Comparison of ENCODE assay signal across 8 cellular contexts in the genomic region with DNA sequence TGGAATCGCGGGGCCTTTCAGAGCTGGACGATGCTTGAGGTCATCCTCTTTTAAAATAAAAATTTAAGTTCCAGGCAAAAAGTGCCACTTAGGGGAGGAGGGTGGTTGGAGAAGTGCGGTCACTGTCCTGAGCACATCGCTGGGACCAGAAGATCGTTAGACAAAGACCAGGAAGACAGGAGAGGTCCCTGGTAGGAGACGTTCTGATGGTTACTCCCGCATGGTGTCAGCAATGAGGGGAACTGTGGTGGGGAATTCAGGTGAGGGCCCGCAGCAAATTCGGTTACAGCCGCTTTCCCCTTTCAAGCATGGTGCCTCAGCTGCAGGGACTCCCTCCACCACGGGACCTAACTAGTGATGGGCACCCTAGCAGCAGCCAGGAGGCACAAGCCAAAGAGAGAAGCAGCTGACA. TPM values are rescaled to one million over a fixed set of nuclear protein-coding genes. Genes with fewer than 3 reads are reported as not detected.
DNase-seq lines count a peak whose midpoint lies in the region; ATAC-seq and TF ChIP-seq lines count a peak whose summit lies in the region.

No MANE protein-coding gene starts in this region.

- H3K4me3 Mint-ChIP-seq in activated CD4-positive, alpha-beta T cell treated with anti-CD3 and anti-CD28 coated beads for 36 hours: peak overlapping the region; percentile 93
- peak overlapping the region; percentile 87 for H3K4me3 Mint-ChIP-seq in activated naive CD4-positive, alpha-beta T cell treated with anti-CD3 and anti-CD28 coated beads for 36 hours

- POLR2A ChIA-PET in activated CD4-positive, alpha-beta T cell treated with anti-CD3 and anti-CD28 coated beads for 36 hours (lab: Charles Lee): interaction anchor here (0.6 to 1.9 kb wide), 5 partner anchors 9 to 135 kb away, joined by 3 to 6 read pairs (median 3); partner anchors contain the start of gene CNBP

- H3K9me3 Mint-ChIP-seq in activated CD4-positive, alpha-beta T cell treated with anti-CD3 and anti-CD28 coated beads for 36 hours (ENCODE audit: low read depth): no peaks in the 10 kb centered on the region
- H3K9me3 Mint-ChIP-seq in activated naive CD4-positive, alpha-beta T cell treated with anti-CD3 and anti-CD28 coated beads for 36 hours: no peaks in the 10 kb centered on the region

- H3K27me3 ChIP-seq in heart left ventricle (no peaks in the 10 kb centered on the region), prostate gland (replicated peaks; ENCODE audit: insufficient read depth) (no peaks in the 10 kb centered on the region)

- H3K4me1 Mint-ChIP-seq in activated CD4-positive, alpha-beta T cell treated with anti-CD3 and anti-CD28 coated beads for 36 hours: peaks cover 30% of the 10 kb centered on the region
- H3K4me1 Mint-ChIP-seq in activated naive CD4-positive, alpha-beta T cell treated with anti-CD3 and anti-CD28 coated beads for 36 hours (ENCODE audit: low read depth): peaks cover 31% of the 10 kb centered on the region

- H3K36me3 Mint-ChIP-seq in activated CD4-positive, alpha-beta T cell treated with anti-CD3 and anti-CD28 coated beads for 36 hours (ENCODE audit: low read depth): peaks cover 16% of the 10 kb centered on the region
- peaks cover 9% of the 10 kb centered on the region for H3K36me3 Mint-ChIP-seq in activated naive CD4-positive, alpha-beta T cell treated with anti-CD3 and anti-CD28 coated beads for 36 hours (ENCODE audit: low read depth)

- H3K27me3 Mint-ChIP-seq in activated CD4-positive, alpha-beta T cell treated with anti-CD3 and anti-CD28 coated beads for 36 hours: no peaks in the 10 kb centered on the region
- no peaks in the 10 kb centered on the region for H3K27me3 Mint-ChIP-seq in activated naive CD4-positive, alpha-beta T cell treated with anti-CD3 and anti-CD28 coated beads for 36 hours (ENCODE audit: low read depth)

- DNase-seq in activated CD4-positive, alpha-beta T cell treated with anti-CD3 and anti-CD28 coated beads for 36 hours: peak; percentile 54
- DNase-seq in activated CD4-positive, alpha-beta T cell treated with anti-CD3 and anti-CD28 coated beads for 4 hours: no peak
- DNase-seq in activated naive CD4-positive, alpha-beta T cell treated with anti-CD3 and anti-CD28 coated beads for 36 hours: peak; percentile 45
- DNase-seq in heart left ventricle (peak in 1 of 5 donors; percentile 35), prostate gland (ENCODE audit: low spot score) (no peak), hepatic stellate cell (ENCODE audit: low spot score) (no peak)

- TF ChIP-seq POLR2A in heart left ventricle (IDR thresholded peaks at IDR 0.05): no peak
- no peak for TF ChIP-seq POLR2A in prostate gland (IDR thresholded peaks at IDR 0.05)

- H3K4me1 ChIP-seq in heart left ventricle (peaks cover 4 to 26% (median 20%) of the 10 kb centered on the region in 12 donors), prostate gland (replicated peaks) (peaks cover 7% of the 10 kb centered on the region)

- peak overlapping the region; percentile 98 for H3K27ac Mint-ChIP-seq in activated CD4-positive, alpha-beta T cell treated with anti-CD3 and anti-CD28 coated beads for 36 hours
- H3K27ac Mint-ChIP-seq in activated naive CD4-positive, alpha-beta T cell treated with anti-CD3 and anti-CD28 coated beads for 36 hours: peak overlapping the region; percentile 99

- H3K9me3 ChIP-seq in heart left ventricle: no peaks in the 10 kb centered on the region
- H3K9me3 ChIP-seq in prostate gland: no peaks in the 10 kb centered on the region

- H3K36me3 ChIP-seq in heart left ventricle: peaks cover 0 to 50% (median 45%) of the 10 kb centered on the region in 9 donors
- no peaks in the 10 kb centered on the region for H3K36me3 ChIP-seq in prostate gland

- CTCF ChIA-PET in activated CD4-positive, alpha-beta T cell treated with anti-CD3 and anti-CD28 coated beads for 36 hours (lab: Charles Lee): interaction anchor here (0.6 to 3.7 kb wide), 27 partner anchors 9 to 317 kb away, joined by 3 to 49 read pairs (median 4); partner anchors contain the start of genes CFAP92, CNBP, COPG1 and RAB43
- CTCF ChIA-PET in activated naive CD4-positive, alpha-beta T cell treated with anti-CD3 and anti-CD28 coated beads for 36 hours (lab: Charles Lee): interaction anchor here (0.5 to 4.9 kb wide), 29 partner anchors 10 to 482 kb away, joined by 3 to 60 read pairs (median 6); partner anchors contain the start of genes CNBP, COPG1 and RAB43

- intact Hi-C loops in activated CD4-positive, alpha-beta T cell treated with anti-CD3 and anti-CD28 coated beads for 36 hours (cut with DNase I, micrococcal nuclease): loop anchor here (1.0 kb wide), 15 partner anchors 20 to 543 kb away; partner anchors contain the start of genes COPG1 (in 2 of the 2), ACAD9 (in 1 of the 2), CFAP92 (in 1 of the 2) and CNBP (in 1 of the 2)
- intact Hi-C loops in activated naive CD4-positive, alpha-beta T cell treated with anti-CD3 and anti-CD28 coated beads for 36 hours (cut with micrococcal nuclease): loop anchor here (1.0 kb wide), 9 partner anchors 22 to 237 kb away; partner anchors contain the start of gene COPG1
- intact Hi-C loops in heart left ventricle (cut with DNase I): loop anchor here in 2 of 10 donors (2.0 kb wide), 2 partner anchors 21 to 77 kb away; partner anchors contain the start of gene CNBP (in 1 of the 2)
- intact Hi-C loops in prostate gland (cut with DNase I): no loop called here

- peak overlapping the region; percentile 71 to 99 (median 92) for H3K27ac ChIP-seq in heart left ventricle
- peak overlapping the region; percentile 94 to 96 for H3K27ac ChIP-seq in prostate gland

- H3K4me3 ChIP-seq in heart left ventricle (peak overlapping the region; percentile 65 to 93 (median 78)), prostate gland (peak overlapping the region; percentile 62 to 80)

- ATAC-seq in activated CD4-positive, alpha-beta T cell treated with anti-CD3 and anti-CD28 coated beads for 36 hours: peak; percentile 16
- ATAC-seq in heart left ventricle: peak in 3 of 4 donors; percentile 7 to 11 (median 8)
- no peak for ATAC-seq in HG02970 (IDR thresholded peaks at IDR 0.05; ENCODE audit: low FRiP score, unreplicated experiment)

- TF ChIP-seq CTCF in LNCAP (IDR thresholded peaks at IDR 0.05) (peak; percentile 10; the same call in 1 of the 2 replicates), heart left ventricle (IDR thresholded peaks at IDR 0.05) (no peak), prostate gland (IDR thresholded peaks at IDR 0.05) (no peak)

- WGBS in heart left ventricle, 4 donors: 2 to 5% (median 4%) methylated on average over 12 of the region's 12 CpGs
- 2% methylated on average over 12 of the region's 12 CpGs for WGBS in prostate gland

RNA-seq across cellular contexts. Expression of gene ISY1, which starts 1.0 kb away (rescaled TPM):
- total RNA-seq in activated CD4-positive, alpha-beta T cell treated with anti-CD3 and anti-CD28 coated beads for 36 hours: 10 to 100 TPM; 44.9 to 65.5 TPM
- 10 to 100 TPM; 56.8 to 65.4 TPM for total RNA-seq in activated naive CD4-positive, alpha-beta T cell treated with anti-CD3 and anti-CD28 coated beads for 36 hours
- total RNA-seq in heart left ventricle (10 to 100 TPM; 14.9 to 31.2 (median 24.5) TPM), prostate gland (10 to 100 TPM; 22.3 to 29.1 TPM)
- polyA plus RNA-seq in heart left ventricle: 10 to 100 TPM; 16.2 to 27.0 TPM

RNA-seq across cellular contexts. Expression of gene CNBP, which starts 21.8 kb away (rescaled TPM):
- total RNA-seq in activated CD4-positive, alpha-beta T cell treated with anti-CD3 and anti-CD28 coated beads for 36 hours: 100 to 1,000 TPM; 305 to 379 TPM
- 100 to 1,000 TPM; 490 to 500 TPM for total RNA-seq in activated naive CD4-positive, alpha-beta T cell treated with anti-CD3 and anti-CD28 coated beads for 36 hours
- 100 to 1,000 TPM; 388 to 743 (median 512) TPM for total RNA-seq in heart left ventricle
- 100 to 1,000 TPM; 376 to 501 TPM for polyA plus RNA-seq in heart left ventricle
- 100 to 1,000 TPM; 339 to 523 TPM for total RNA-seq in prostate gland

RNA-seq across cellular contexts. Expression of gene RAB43, which starts 40.3 kb away (rescaled TPM):
- total RNA-seq in activated CD4-positive, alpha-beta T cell treated with anti-CD3 and anti-CD28 coated beads for 36 hours: 10 to 100 TPM; 32.1 to 51.8 TPM
- total RNA-seq in activated naive CD4-positive, alpha-beta T cell treated with anti-CD3 and anti-CD28 coated beads for 36 hours: 10 to 100 TPM; 73.9 to 80.0 TPM
- total RNA-seq in heart left ventricle (10 to 100 TPM in 1 of 9 donors, 1 to 10 TPM in 8; 1.3 to 10.3 (median 3.3) TPM), prostate gland (10 to 100 TPM; 35.9 to 52.3 TPM)
- polyA plus RNA-seq in heart left ventricle: 1 to 10 TPM; 2.4 to 4.9 TPM

Comparison
In these comparisons a context has a peak if more than half of its experiments do, and no peak if none do; other contexts are left out.
1. DNase-seq: peak in activated CD4-positive, alpha-beta T cell treated with anti-CD3 and anti-CD28 coated beads for 36 hours (single experiment) and activated naive CD4-positive, alpha-beta T cell treated with anti-CD3 and anti-CD28 coated beads for 36 hours (single experiment); none in activated CD4-positive, alpha-beta T cell treated with anti-CD3 and anti-CD28 coated beads for 4 hours (0 of 2), prostate gland (single experiment) and hepatic stellate cell (single experiment).